Comparison of ENCODE assay signal across 8 cellular contexts in the genomic region with DNA sequence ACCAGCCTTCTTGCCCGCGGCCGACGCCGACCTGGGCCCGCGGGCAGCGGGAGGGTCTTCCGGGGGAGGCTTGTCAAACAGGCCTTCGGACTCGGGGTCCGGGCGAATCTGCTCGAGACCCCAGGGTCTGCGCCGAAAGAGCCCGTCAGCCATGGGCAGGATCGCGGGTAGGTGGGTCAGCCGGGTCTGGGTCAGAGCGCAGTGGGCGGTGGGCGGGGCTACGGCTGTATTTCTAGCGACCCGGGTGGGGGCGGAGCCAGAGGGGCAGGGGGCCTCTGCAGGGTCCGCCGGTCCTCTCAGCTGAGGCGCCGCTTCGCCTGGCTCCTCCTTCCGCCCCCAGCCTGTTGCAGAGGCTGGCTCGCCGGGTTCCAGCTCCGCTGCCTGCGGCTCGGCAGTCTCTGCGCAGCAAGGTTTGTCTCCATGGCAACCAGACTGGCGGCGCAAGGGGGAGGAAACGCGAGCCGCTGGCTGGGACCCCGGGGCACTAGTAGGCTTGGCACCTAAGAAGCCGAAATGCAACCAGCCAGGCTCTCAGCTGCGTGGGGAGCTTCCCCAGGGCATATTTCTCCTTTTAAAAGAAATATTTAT. TPM values are rescaled to one million over a fixed set of nuclear protein-coding genes. Genes with fewer than 3 reads are reported as not detected.
DNase-seq lines count a peak whose midpoint lies in the region; ATAC-seq and TF ChIP-seq lines count a peak whose summit lies in the region.

No MANE protein-coding gene starts in this region.

- H3K4me3 ChIP-seq in GM06990 (replicated peaks; ENCODE audit: low read depth, low read length) (peak overlapping the region; percentile 59), astrocyte of the spinal cord (ENCODE audit: low read depth, low read length) (peak overlapping the region; percentile 72), rectal smooth muscle tissue (ENCODE audit: low read length) (peak overlapping the region; percentile 65)

- in situ Hi-C loops in astrocyte of the spinal cord (cut with HindIII; ENCODE audit: low sequenced_read_pairs): no loop called here

- no peaks in the 10 kb centered on the region for H3K27me3 ChIP-seq in GM06990 (replicated peaks; ENCODE audit: control insufficient read depth, insufficient read depth, low read length)
- no peaks in the 10 kb centered on the region for H3K27me3 ChIP-seq in rectal smooth muscle tissue (ENCODE audit: control insufficient read depth, insufficient read depth, low read length)

- H3K36me3 ChIP-seq in GM06990 (ENCODE audit: control insufficient read depth, insufficient read depth, low read length) (no peaks in the 10 kb centered on the region), rectal smooth muscle tissue (ENCODE audit: control insufficient read depth, insufficient read depth, low read length) (no peaks in the 10 kb centered on the region)

- H3K4me1 ChIP-seq in rectal smooth muscle tissue (ENCODE audit: control insufficient read depth, insufficient read depth, low read length): peaks cover 4% of the 10 kb centered on the region

- ATAC-seq in GM19455 (IDR thresholded peaks at IDR 0.05; ENCODE audit: unreplicated experiment): no peak

- peak; percentile 74 for DNase-seq in GM06990 (ENCODE audit: extremely low read depth, insufficient read length)
- peak; percentile 89 for DNase-seq in NCI-H128 (lab: John Stamatoyannopoulos, UW; ENCODE audit: unreplicated experiment)
- peak; percentile 70 for DNase-seq in T-helper 9 cell
- DNase-seq in astrocyte of the spinal cord (ENCODE audit: low read depth, low spot score): peak; percentile 88
- peak; percentile 76 to 85 for DNase-seq in hippocampal formation (lab: John Stamatoyannopoulos, UW)
- DNase-seq in ureter (ENCODE audit: low spot score): peak; percentile 79

- peak overlapping the region; percentile 16 for H3K9ac ChIP-seq in rectal smooth muscle tissue (ENCODE audit: low read length)

- H3K27ac ChIP-seq in rectal smooth muscle tissue (ENCODE audit: low read depth, low read length): peak overlapping the region; percentile 47

- no peak for TF ChIP-seq CTCF in GM06990 (IDR thresholded peaks at IDR 0.05; ENCODE audit: insufficient read depth, low read length, poor library complexity, severe bottlenecking)
- TF ChIP-seq CTCF in astrocyte of the spinal cord (IDR thresholded peaks at IDR 0.05; ENCODE audit: low read depth, low read length): no peak

RNA-seq across cellular contexts. Expression of a gene that starts 14.5 kb away (rescaled TPM):
- 17.7 TPM for total RNA-seq in ureter

RNA-seq across cellular contexts. Expression of a gene that starts 14.9 kb away (rescaled TPM):
- total RNA-seq in ureter: 68.9 TPM

RNA-seq across cellular contexts. Expression of a gene that starts 32.1 kb away (rescaled TPM):
- 15.8 TPM for total RNA-seq in ureter
